Comparison of ENCODE assay signal across 24 cellular contexts in genomic region chr20:54704032-54704635, GRCh38.
"Had no signal": no experiment of that assay in that cellular context is flagged by ENCODE, and none has a peak within 500 bp of the region (broad histone marks: within the 10 kb centered on the region; RNA-seq: fewer than 3 reads in every experiment).

No MANE protein-coding gene starts in this region.

- H3K4me3 Mint-ChIP-seq: effector memory CD8-positive, alpha-beta T cell; endodermal cell; mesothelial cell of epicardium had no signal

- H3K27ac Mint-ChIP-seq: effector memory CD8-positive, alpha-beta T cell; endodermal cell; mesothelial cell of epicardium had no signal

- H3K9me3 Mint-ChIP-seq: effector memory CD8-positive, alpha-beta T cell; mesothelial cell of epicardium had no signal

- H3K27ac ChIP-seq: coronary artery, dorsolateral prefrontal cortex, epithelial cell of prostate, esophagus squamous epithelium, gastrocnemius medialis, heart right ventricle, left lung, lower lobe of right lung had no signal

- H3K9me3 ChIP-seq: esophagus squamous epithelium, gastrocnemius medialis, left lung, lower lobe of right lung, mucosa of descending colon had no signal

- H3K36me3 Mint-ChIP-seq: mesothelial cell of epicardium had no signal

- H3K27me3 ChIP-seq: esophagus squamous epithelium, gastrocnemius medialis, left lung had no signal

- DNase-seq: dermis blood vessel endothelial cell; dorsolateral prefrontal cortex; effector CD8-positive, alpha-beta T cell; effector memory CD8-positive, alpha-beta T cell; endodermal cell; erythroblast; esophagus squamous epithelium; foreskin fibroblast; foreskin melanocyte; gastrocnemius medialis; glutamatergic neuron; head of caudate nucleus; heart right ventricle; hippocampal formation; left cardiac atrium; left lung; left ventricle myocardium superior; lower lobe of right lung; mesenchymal stem cell; mucosa of descending colon had no signal

- H3K27me3 Mint-ChIP-seq: effector memory CD8-positive, alpha-beta T cell had no signal

- H3K4me3 ChIP-seq: coronary artery, dorsolateral prefrontal cortex, esophagus squamous epithelium, gastrocnemius medialis, heart right ventricle, left lung, lower lobe of right lung, mucosa of descending colon had no signal

- H3K36me3 ChIP-seq: esophagus squamous epithelium, gastrocnemius medialis, heart right ventricle, left lung, lower lobe of right lung had no signal

- H3K4me1 ChIP-seq: esophagus squamous epithelium, gastrocnemius medialis, heart right ventricle, left lung, lower lobe of right lung had no signal

- H3K4me1 Mint-ChIP-seq: endodermal cell, mesothelial cell of epicardium had no signal

- ATAC-seq: effector memory CD8-positive, alpha-beta T cell; esophagus mucosa; gastrocnemius medialis; heart right ventricle; left cardiac atrium; left lung; left ventricle myocardium superior; lower lobe of right lung; mucosa of descending colon had no signal
